Comparison of ENCODE assay signal across 9 cellular contexts in genomic region chr17:37147301-37147812, GRCh38.
DNase-seq lines count a peak whose midpoint lies in the region; ATAC-seq and TF ChIP-seq lines count a peak whose summit lies in the region.
"Had no signal": no experiment of that assay in that cellular context is flagged by ENCODE, and none has a peak within 500 bp of the region (broad histone marks: within the 10 kb centered on the region; RNA-seq: fewer than 3 reads in every experiment).

No MANE protein-coding gene starts in this region.

- H3K27ac Mint-ChIP-seq in activated B cell treated with CpG ODN at 0.5 μM for 24 hours (peak overlapping the region; percentile 87), naive B cell (peak overlapping the region in 4 of 6 donors; percentile 6 to 74 (median 46))
- H3K27ac Mint-ChIP-seq: dendritic cell treated with granulocyte-macrophage colony-stimulating factor and Interleukin-4, amounts not matched to agents 40 ng/mL and 50 ng/mL, for 4 days had no signal

- H3K27me3 Mint-ChIP-seq in activated B cell treated with CpG ODN at 0.5 μM for 24 hours (no peaks in the 10 kb centered on the region), naive B cell (no peaks in the 10 kb centered on the region)
- H3K27me3 Mint-ChIP-seq: dendritic cell treated with granulocyte-macrophage colony-stimulating factor and Interleukin-4, amounts not matched to agents 40 ng/mL and 50 ng/mL, for 4 days had no signal

- H3K36me3 Mint-ChIP-seq in activated B cell treated with CpG ODN at 0.5 μM for 24 hours (ENCODE audit: low read depth) = peaks cover 14% of the 10 kb centered on the region
- peaks cover 8 to 21% of the 10 kb centered on the region in 2 donors for H3K36me3 Mint-ChIP-seq in naive B cell

- H3K27ac ChIP-seq in left lung = no peak overlapping the region

- POLR2A ChIA-PET in activated B cell treated with CpG ODN at 0.5 μM for 24 hours (lab: Charles Lee) = no interaction called here

- no peaks in the 10 kb centered on the region for H3K9me3 ChIP-seq in left lung

- H3K4me3 Mint-ChIP-seq in activated B cell treated with CpG ODN at 0.5 μM for 24 hours = peak overlapping the region; percentile 85
- H3K4me3 Mint-ChIP-seq in naive B cell = peak overlapping the region; percentile 0 to 76 (median 60)
- H3K4me3 Mint-ChIP-seq: dendritic cell treated with granulocyte-macrophage colony-stimulating factor and Interleukin-4, amounts not matched to agents 40 ng/mL and 50 ng/mL, for 4 days had no signal

- peaks cover 0 to 56% of the 10 kb centered on the region in 2 donors for H3K36me3 ChIP-seq in left lung

- TF ChIP-seq CTCF in activated B cell treated with CpG ODN at 0.5 μM for 24 hours (IDR thresholded peaks at IDR 0.05) (no peak), left lung (IDR thresholded peaks at IDR 0.05) (no peak), omental fat pad (IDR thresholded peaks at IDR 0.05) (no peak)

- H3K4me1 Mint-ChIP-seq in activated B cell treated with CpG ODN at 0.5 μM for 24 hours = peaks cover 27% of the 10 kb centered on the region
- peaks cover 9 to 17% (median 16%) of the 10 kb centered on the region in 3 donors for H3K4me1 Mint-ChIP-seq in naive B cell

- CTCF ChIA-PET in activated B cell treated with CpG ODN at 0.5 μM for 24 hours (lab: Charles Lee) = no interaction called here

- no peak overlapping the region for H3K4me3 ChIP-seq in left lung

- DNase-seq in activated B cell treated with CpG ODN at 0.5 μM for 24 hours (no peak), naive B cell (peak; percentile 28), AML-193 (lab: John Stamatoyannopoulos, UW) (no peak), left lung (no peak), omental fat pad (ENCODE audit: low spot score) (no peak)
- no peak for DNase-seq in activated CD8-positive, alpha-beta memory T cell treated with anti-CD3 and anti-CD28 coated beads, Interleukin-2, amount 50 U/mL, for 48 hours

- ATAC-seq in GM18505 (IDR thresholded peaks at IDR 0.05; ENCODE audit: unreplicated experiment) (peak; percentile 77), HG02870 (IDR thresholded peaks at IDR 0.05; ENCODE audit: unreplicated experiment) (peak; percentile 65), activated B cell treated with CpG ODN at 0.5 μM for 24 hours (ENCODE audit: low read depth) (peak; percentile 99), naive B cell (ENCODE audit: low read depth in 2 of 2) (peak; percentile 99 to 100), left lung (no peak), omental fat pad (ENCODE audit: low FRiP score) (no peak)

- H3K9me3 Mint-ChIP-seq in activated B cell treated with CpG ODN at 0.5 μM for 24 hours = no peaks in the 10 kb centered on the region
- no peaks in the 10 kb centered on the region for H3K9me3 Mint-ChIP-seq in naive B cell
- H3K9me3 Mint-ChIP-seq: dendritic cell treated with granulocyte-macrophage colony-stimulating factor and Interleukin-4, amounts not matched to agents 40 ng/mL and 50 ng/mL, for 4 days had no signal

- no peaks in the 10 kb centered on the region for H3K4me1 ChIP-seq in left lung

- TF ChIP-seq POLR2A in GM18505 (IDR thresholded peaks at IDR 0.05; ENCODE audit: borderline replicate concordance, extremely low read depth, insufficient read depth, insufficient read length) = peak; percentile 24

- intact Hi-C loops in activated B cell treated with CpG ODN at 0.5 μM for 24 hours (cut with micrococcal nuclease) (no loop called here), left lung (cut with DNase I) (no loop called here)

- no peaks in the 10 kb centered on the region for H3K27me3 ChIP-seq in left lung

Comparison
In these comparisons a context has a peak if more than half of its experiments do, and no peak if none do; other contexts are left out.
1. ATAC-seq: peak in GM18505 (single experiment), HG02870 (single experiment), activated B cell treated with CpG ODN at 0.5 μM for 24 hours (single experiment) and naive B cell (2 of 2); none in left lung (single experiment) and omental fat pad (single experiment).